ENCODE assay signal across 3 cellular contexts in genomic region chr5:176692835-176693476, GRCh38.
TF ChIP-seq lines count a peak whose summit lies in the region.

No MANE protein-coding gene starts in this region.

TF ChIP-seq in GM23338, 12 proteins besides CTCF, POLR2A, EP300 and RAD21 (continued from another document):
- no peak for TF ChIP-seq NANOG (IDR thresholded peaks at IDR 0.05; ENCODE audit: borderline replicate concordance)
- no peak for TF ChIP-seq JUNB (IDR thresholded peaks at IDR 0.05; ENCODE audit: unreplicated experiment)
- no peak for TF ChIP-seq POLR2AphosphoS5 (IDR thresholded peaks at IDR 0.05; ENCODE audit: low read depth)
- TF ChIP-seq ETS1 (IDR thresholded peaks at IDR 0.05) = no peak
- no peak for TF ChIP-seq STAT1 (IDR thresholded peaks at IDR 0.05; ENCODE audit: unreplicated experiment)
- no peak for TF ChIP-seq CREB1 (CRISPR knock-in tag; IDR thresholded peaks at IDR 0.05; ENCODE audit: low read depth)

TF ChIP-seq in K562, 482 proteins besides CTCF, POLR2A, EP300 and RAD21 (continued from another document):
- TF ChIP-seq MED1 (CRISPR knock-in tag; IDR thresholded peaks at IDR 0.05; ENCODE audit: borderline replicate concordance) = no peak
- TF ChIP-seq HES1 (IDR thresholded peaks at IDR 0.05; ENCODE audit: low read depth) = 0 out of 2 replicates have a peak, but pooled peaks have one; percentile 54
- no peak for TF ChIP-seq HMG20A (CRISPR knock-in tag; conservative IDR thresholded peaks at IDR 0.05)
- TF ChIP-seq CREB1 (IDR thresholded peaks at IDR 0.05) = no peak
- no peak for TF ChIP-seq CREB1 (CRISPR knock-in tag; IDR thresholded peaks at IDR 0.05)
- TF ChIP-seq STAT5A (IDR thresholded peaks at IDR 0.05; ENCODE audit: borderline replicate concordance, low read length) = 0 out of 2 replicates have a peak, but pooled peaks have one; percentile 34
- peak; percentile 63 for TF ChIP-seq MEIS2 (IDR thresholded peaks at IDR 0.05; ENCODE audit: partially characterized antibody)
- TF ChIP-seq ZNF75A (CRISPR knock-in tag; IDR thresholded peaks at IDR 0.05) = no peak

TF ChIP-seq in neural cell, 6 proteins besides CTCF, POLR2A, EP300 and RAD21 (continued from another document):
- TF ChIP-seq MXI1 (conservative IDR thresholded peaks at IDR 0.05; ENCODE audit: poor library complexity, severe bottlenecking) = no peak
- TF ChIP-seq REST (IDR thresholded peaks at IDR 0.05; ENCODE audit: borderline replicate concordance) = peak; percentile 32
- TF ChIP-seq POLR2AphosphoS5 (IDR thresholded peaks at IDR 0.05) = peak; percentile 78
- no peak for TF ChIP-seq EZH2 (IDR thresholded peaks at IDR 0.05; ENCODE audit: borderline replicate concordance, insufficient read depth, low read length, poor library complexity, severe bottlenecking)
